In the genomic region with DNA sequence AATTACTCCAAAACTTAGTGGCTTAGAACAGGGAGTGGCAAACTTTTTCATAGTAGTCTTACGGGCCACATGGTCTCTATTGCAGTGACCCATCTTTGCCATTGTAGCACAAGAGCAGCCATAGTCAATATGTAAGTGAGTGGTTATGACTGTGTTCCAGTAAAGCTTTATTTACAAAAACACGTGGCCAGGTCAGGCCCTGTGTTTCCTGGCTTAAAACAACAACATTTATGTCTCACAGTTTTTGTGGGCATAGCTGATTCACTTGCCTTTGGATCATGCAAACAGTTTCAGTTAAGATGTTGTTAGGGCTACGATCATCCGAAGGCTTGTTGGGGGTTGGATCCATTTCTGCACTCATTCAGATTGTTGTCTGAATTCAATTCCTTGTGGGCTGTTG, we compare ENCODE assay signal across 1 cellular context.
TF ChIP-seq lines count a peak whose summit lies in the region.

No MANE protein-coding gene starts in this region.

TF ChIP-seq in IMR-90, 13 proteins besides CTCF, POLR2A, EP300 and RAD21:
- TF ChIP-seq MXI1 (IDR thresholded peaks at IDR 0.05; ENCODE audit: borderline replicate concordance, low read depth, low read length): no peak
- TF ChIP-seq, protein P1, sequence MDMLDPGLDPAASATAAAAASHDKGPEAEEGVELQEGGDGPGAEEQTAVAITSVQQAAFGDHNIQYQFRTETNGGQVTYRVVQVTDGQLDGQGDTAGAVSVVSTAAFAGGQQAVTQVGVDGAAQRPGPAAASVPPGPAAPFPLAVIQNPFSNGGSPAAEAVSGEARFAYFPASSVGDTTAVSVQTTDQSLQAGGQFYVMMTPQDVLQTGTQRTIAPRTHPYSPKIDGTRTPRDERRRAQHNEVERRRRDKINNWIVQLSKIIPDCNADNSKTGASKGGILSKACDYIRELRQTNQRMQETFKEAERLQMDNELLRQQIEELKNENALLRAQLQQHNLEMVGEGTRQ (IDR thresholded peaks at IDR 0.05; ENCODE audit: low read depth, low read length): no peak
- TF ChIP-seq FOS (IDR thresholded peaks at IDR 0.05; ENCODE audit: low read depth, low read length): no peak
- TF ChIP-seq RCOR1 (IDR thresholded peaks at IDR 0.05; ENCODE audit: insufficient replicate concordance, low read length): no peak
- no peak for TF ChIP-seq MAFK (IDR thresholded peaks at IDR 0.05; ENCODE audit: low read depth, low read length)
- TF ChIP-seq CHD1 (IDR thresholded peaks at IDR 0.05; ENCODE audit: low read depth, low read length): no peak
- TF ChIP-seq MAZ (IDR thresholded peaks at IDR 0.05; ENCODE audit: borderline replicate concordance, low read depth, low read length): no peak
- no peak for TF ChIP-seq BHLHE40 (IDR thresholded peaks at IDR 0.05; ENCODE audit: low read depth, low read length)
- no peak for TF ChIP-seq NFE2L2 (IDR thresholded peaks at IDR 0.05; ENCODE audit: low read depth, low read length)
- TF ChIP-seq CEBPB (IDR thresholded peaks at IDR 0.05; ENCODE audit: low read depth, low read length): no peak
- TF ChIP-seq RFX5 (IDR thresholded peaks at IDR 0.05; ENCODE audit: low read depth, low read length): no peak
- TF ChIP-seq, protein P2, sequence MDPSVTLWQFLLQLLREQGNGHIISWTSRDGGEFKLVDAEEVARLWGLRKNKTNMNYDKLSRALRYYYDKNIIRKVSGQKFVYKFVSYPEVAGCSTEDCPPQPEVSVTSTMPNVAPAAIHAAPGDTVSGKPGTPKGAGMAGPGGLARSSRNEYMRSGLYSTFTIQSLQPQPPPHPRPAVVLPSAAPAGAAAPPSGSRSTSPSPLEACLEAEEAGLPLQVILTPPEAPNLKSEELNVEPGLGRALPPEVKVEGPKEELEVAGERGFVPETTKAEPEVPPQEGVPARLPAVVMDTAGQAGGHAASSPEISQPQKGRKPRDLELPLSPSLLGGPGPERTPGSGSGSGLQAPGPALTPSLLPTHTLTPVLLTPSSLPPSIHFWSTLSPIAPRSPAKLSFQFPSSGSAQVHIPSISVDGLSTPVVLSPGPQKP (IDR thresholded peaks at IDR 0.05; ENCODE audit: borderline replicate concordance, low read depth, low read length): no peak
- TF ChIP-seq SMC3 (IDR thresholded peaks at IDR 0.05; ENCODE audit: low read depth, low read length): no peak
